ENCODE assay signal across 1 cellular context in the genomic region with DNA sequence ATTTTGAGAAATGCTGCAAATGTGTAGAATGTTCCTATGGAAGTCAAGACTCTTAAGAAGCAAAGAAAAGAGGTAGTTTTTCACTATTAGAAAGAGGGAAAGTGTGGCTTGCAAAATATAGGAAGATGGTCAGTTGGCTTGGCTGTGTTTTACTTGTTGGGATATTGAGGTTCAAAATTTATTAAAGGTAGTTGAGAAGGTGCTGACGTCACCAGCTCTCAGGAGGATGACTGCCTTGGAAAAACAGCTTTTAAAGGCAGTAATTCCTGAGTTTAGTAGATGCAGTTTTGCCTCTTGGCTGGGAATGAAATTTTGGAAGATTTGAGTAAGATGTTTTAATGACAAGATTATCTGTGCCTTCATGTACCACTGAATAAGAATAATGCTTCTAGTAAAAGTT.
TF ChIP-seq lines count a peak whose summit lies in the region.

No MANE protein-coding gene starts in this region.

TF ChIP-seq in GM23338, 12 proteins besides CTCF, POLR2A, EP300 and RAD21 (continued from another document):
- TF ChIP-seq, protein P1, sequence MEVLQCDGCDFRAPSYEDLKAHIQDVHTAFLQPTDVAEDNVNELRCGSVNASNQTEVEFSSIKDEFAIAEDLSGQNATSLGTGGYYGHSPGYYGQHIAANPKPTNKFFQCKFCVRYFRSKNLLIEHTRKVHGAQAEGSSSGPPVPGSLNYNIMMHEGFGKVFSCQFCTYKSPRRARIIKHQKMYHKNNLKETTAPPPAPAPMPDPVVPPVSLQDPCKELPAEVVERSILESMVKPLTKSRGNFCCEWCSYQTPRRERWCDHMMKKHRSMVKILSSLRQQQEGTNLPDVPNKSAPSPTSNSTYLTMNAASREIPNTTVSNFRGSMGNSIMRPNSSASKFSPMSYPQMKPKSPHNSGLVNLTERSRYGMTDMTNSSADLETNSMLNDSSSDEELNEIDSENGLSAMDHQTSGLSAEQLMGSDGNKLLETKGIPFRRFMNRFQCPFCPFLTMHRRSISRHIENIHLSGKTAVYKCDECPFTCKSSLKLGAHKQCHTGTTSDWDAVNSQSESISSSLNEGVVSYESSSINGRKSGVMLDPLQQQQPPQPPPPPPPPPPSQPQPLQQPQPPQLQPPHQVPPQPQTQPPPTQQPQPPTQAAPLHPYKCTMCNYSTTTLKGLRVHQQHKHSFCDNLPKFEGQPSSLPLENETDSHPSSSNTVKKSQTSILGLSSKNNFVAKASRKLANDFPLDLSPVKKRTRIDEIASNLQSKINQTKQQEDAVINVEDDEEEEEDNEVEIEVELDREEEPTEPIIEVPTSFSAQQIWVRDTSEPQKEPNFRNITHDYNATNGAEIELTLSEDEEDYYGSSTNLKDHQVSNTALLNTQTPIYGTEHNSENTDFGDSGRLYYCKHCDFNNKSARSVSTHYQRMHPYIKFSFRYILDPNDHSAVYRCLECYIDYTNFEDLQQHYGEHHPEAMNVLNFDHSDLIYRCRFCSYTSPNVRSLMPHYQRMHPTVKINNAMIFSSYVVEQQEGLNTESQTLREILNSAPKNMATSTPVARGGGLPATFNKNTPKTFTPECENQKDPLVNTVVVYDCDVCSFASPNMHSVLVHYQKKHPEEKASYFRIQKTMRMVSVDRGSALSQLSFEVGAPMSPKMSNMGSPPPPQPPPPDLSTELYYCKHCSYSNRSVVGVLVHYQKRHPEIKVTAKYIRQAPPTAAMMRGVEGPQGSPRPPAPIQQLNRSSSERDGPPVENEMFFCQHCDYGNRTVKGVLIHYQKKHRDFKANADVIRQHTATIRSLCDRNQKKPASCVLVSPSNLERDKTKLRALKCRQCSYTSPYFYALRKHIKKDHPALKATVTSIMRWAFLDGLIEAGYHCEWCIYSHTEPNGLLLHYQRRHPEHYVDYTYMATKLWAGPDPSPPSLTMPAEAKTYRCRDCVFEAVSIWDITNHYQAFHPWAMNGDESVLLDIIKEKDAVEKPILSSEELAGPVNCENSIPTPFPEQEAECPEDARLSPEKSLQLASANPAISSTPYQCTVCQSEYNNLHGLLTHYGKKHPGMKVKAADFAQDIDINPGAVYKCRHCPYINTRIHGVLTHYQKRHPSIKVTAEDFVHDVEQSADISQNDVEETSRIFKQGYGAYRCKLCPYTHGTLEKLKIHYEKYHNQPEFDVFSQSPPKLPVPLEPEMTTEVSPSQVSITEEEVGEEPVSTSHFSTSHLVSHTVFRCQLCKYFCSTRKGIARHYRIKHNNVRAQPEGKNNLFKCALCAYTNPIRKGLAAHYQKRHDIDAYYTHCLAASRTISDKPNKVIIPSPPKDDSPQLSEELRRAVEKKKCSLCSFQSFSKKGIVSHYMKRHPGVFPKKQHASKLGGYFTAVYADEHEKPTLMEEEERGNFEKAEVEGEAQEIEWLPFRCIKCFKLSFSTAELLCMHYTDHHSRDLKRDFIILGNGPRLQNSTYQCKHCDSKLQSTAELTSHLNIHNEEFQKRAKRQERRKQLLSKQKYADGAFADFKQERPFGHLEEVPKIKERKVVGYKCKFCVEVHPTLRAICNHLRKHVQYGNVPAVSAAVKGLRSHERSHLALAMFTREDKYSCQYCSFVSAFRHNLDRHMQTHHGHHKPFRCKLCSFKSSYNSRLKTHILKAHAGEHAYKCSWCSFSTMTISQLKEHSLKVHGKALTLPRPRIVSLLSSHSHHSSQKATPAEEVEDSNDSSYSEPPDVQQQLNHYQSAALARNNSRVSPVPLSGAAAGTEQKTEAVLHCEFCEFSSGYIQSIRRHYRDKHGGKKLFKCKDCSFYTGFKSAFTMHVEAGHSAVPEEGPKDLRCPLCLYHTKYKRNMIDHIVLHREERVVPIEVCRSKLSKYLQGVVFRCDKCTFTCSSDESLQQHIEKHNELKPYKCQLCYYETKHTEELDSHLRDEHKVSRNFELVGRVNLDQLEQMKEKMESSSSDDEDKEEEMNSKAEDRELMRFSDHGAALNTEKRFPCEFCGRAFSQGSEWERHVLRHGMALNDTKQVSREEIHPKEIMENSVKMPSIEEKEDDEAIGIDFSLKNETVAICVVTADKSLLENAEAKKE (CRISPR knock-in tag; IDR thresholded peaks at IDR 0.05), result no peak
- TF ChIP-seq NANOG (IDR thresholded peaks at IDR 0.05; ENCODE audit: borderline replicate concordance), result no peak
